ENCODE assay signal across 11 cellular contexts in the genomic region with DNA sequence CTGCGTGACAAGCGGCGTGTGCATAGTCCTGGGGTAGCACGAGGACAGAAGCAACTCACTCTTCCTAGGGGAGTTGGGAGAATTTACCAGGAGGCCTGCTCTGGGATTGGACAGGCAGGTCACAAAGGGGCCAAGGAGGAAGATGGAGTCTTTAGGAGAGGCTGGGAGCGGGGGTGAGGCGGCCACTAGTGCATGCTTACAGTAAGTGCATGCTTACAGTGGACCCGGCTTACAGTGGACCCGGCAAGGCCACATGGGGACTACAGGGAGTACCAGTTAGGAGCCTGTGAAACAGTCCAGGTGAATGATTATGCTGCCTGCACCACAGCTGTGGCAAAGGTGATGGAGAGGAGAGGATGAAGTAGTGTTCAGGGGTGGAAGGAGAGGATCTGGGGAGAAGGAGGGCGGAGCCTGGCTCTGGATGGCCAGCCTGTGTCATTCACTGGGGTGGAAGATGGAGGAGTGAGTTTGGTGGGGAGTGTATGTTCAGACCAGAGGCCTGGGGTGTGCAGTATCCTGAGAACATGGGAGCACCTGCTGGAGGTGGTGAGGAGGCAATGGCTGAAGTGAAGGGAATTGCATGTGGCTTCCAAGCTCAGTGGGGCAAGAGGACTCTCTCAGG.
DNase-seq lines count a peak whose midpoint lies in the region; ATAC-seq and TF ChIP-seq lines count a peak whose summit lies in the region.
"Had no signal": no experiment of that assay in that cellular context is flagged by ENCODE, and none has a peak within 500 bp of the region (broad histone marks: within the 10 kb centered on the region; RNA-seq: fewer than 3 reads in every experiment).

No MANE protein-coding gene starts in this region.

- H3K36me3 ChIP-seq in KMS-11 (ENCODE audit: insufficient read depth) = no peaks in the 10 kb centered on the region
- H3K36me3 ChIP-seq: ovary had no signal

- H3K27ac ChIP-seq in KMS-11 = no peak overlapping the region
- H3K27ac ChIP-seq: ovary had no signal

- no peaks in the 10 kb centered on the region for H3K79me2 ChIP-seq in KMS-11 (ENCODE audit: insufficient read depth, low read depth)

- no peaks in the 10 kb centered on the region for H3K27me3 Mint-ChIP-seq in neural crest cell (ENCODE audit: low read depth)

- H4K20me1 ChIP-seq in KMS-11 (ENCODE audit: insufficient read depth) = no peaks in the 10 kb centered on the region

- no peak overlapping the region for H3K9ac ChIP-seq in KMS-11

- peak overlapping the region; percentile 16 for H3K27ac Mint-ChIP-seq in neural crest cell (ENCODE audit: unreplicated experiment)

- DNase-seq in EH (ENCODE audit: low read depth) = peak; percentile 5
- DNase-seq in choroid plexus epithelial cell (ENCODE audit: low read depth) = peak; percentile 12
- DNase-seq in neural crest cell (ENCODE audit: low read depth, low spot score) = no peak
- DNase-seq in NCI-H2107 (lab: John Stamatoyannopoulos, UW) = no peak
- DNase-seq in stimulated activated CD4-positive, alpha-beta T cell treated with anti-CD3 and anti-CD28 coated beads, Interleukin-4, amount 100 ng/mL, for 24 hours = no peak
- DNase-seq in medulla oblongata (ENCODE audit: extremely low spot score) = no peak
- DNase-seq: activated CD4-positive, CD25-positive, alpha-beta regulatory T cell treated with anti-CD3 and anti-CD28 coated beads, Interleukin-2, amount 50 U/mL, for 72 hours; MM.1S; ovary had no signal

- H3K4me3 ChIP-seq in KMS-11 (IDR thresholded peaks at IDR 0.05; ENCODE audit: insufficient read depth, low read depth, low read length) (no peak overlapping the region), choroid plexus epithelial cell (ENCODE audit: low read depth, low read length) (no peak overlapping the region)
- H3K4me3 ChIP-seq: ovary had no signal

- peaks cover 10% of the 10 kb centered on the region for H3K36me3 Mint-ChIP-seq in neural crest cell (ENCODE audit: low read depth)

- no peak overlapping the region for H3K4me3 Mint-ChIP-seq in neural crest cell

- H3K4me2 ChIP-seq in KMS-11 = no peak overlapping the region

- no peaks in the 10 kb centered on the region for H3K4me1 ChIP-seq in KMS-11 (ENCODE audit: low read depth, poor library complexity, severe bottlenecking)

- no peak for ATAC-seq in GM21526 (IDR thresholded peaks at IDR 0.05; ENCODE audit: low FRiP score, unreplicated experiment)

- no peak overlapping the region for H2AFZ ChIP-seq in KMS-11 (ENCODE audit: low read depth)

- H3K27me3 ChIP-seq in KMS-11 (ENCODE audit: insufficient read depth, low read depth) = no peaks in the 10 kb centered on the region
- H3K27me3 ChIP-seq: ovary had no signal

- peaks cover 58% of the 10 kb centered on the region for H3K4me1 Mint-ChIP-seq in neural crest cell

- no peaks in the 10 kb centered on the region for H3K9me3 Mint-ChIP-seq in neural crest cell

- TF ChIP-seq CTCF in KMS-11 (conservative IDR thresholded peaks at IDR 0.05; ENCODE audit: low read depth, low read length) = 0 out of 2 replicates have a peak, but pooled peaks have one; percentile 25
- peak; percentile 26 for TF ChIP-seq CTCF in choroid plexus epithelial cell (conservative IDR thresholded peaks at IDR 0.05; ENCODE audit: low read depth, low read length)
- TF ChIP-seq CTCF in neural crest cell (conservative IDR thresholded peaks at IDR 0.05) = peak; percentile 28

Comparison
In these comparisons a context has a peak if more than half of its experiments do, and no peak if none do; other contexts are left out.
1. DNase-seq: peak in EH (single experiment) and choroid plexus epithelial cell (single experiment); none in neural crest cell (single experiment), NCI-H2107 (single experiment), stimulated activated CD4-positive, alpha-beta T cell treated with anti-CD3 and anti-CD28 coated beads, Interleukin-4, amount 100 ng/mL, for 24 hours (single experiment) and medulla oblongata (single experiment).
2. Peak in every context shown above with its lines, with median percentiles within 50 percentile points of each other: CTCF ChIP-seq.